Comparison of ENCODE assay signal across 18 cellular contexts in the genomic region with DNA sequence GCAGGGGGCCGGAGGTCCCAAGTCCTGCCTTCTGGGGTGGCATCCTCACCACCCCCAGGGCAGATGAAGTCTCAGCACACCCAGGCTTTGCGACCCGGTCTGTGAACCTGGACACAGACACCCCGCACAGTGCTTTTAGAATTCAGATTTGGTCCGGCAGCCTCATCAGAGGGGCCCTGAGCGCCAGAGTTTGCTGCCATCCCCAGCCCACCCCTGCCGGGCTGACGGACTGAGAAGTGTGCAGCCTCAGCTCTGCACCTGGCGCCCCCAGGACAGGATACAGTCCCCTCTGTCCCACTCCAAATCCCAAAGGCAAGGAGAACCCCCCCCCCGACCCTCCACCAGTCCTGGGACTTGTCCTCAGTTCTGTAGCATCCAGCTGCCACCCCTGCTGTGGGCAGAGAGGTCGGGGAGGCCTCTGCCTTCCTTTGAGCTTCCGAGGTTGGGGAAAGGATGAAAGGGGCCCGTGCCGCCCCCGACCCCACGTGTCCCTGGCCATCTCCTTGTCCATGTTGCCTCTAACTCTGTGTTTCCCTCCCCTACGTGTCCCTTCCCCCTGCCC. TPM values are rescaled to one million over a fixed set of nuclear protein-coding genes. Genes with fewer than 3 reads are reported as not detected.
DNase-seq lines count a peak whose midpoint lies in the region; ATAC-seq, FAIRE-seq and TF ChIP-seq lines count a peak whose summit lies in the region.
"Had no signal": no experiment of that assay in that cellular context is flagged by ENCODE, and none has a peak within 500 bp of the region (broad histone marks: within the 10 kb centered on the region; RNA-seq: fewer than 3 reads in every experiment).

No MANE protein-coding gene starts in this region.

- H3K27ac ChIP-seq in caudate nucleus (ENCODE audit: low read depth, low read length) (peak overlapping the region; percentile 54), spleen (peak overlapping the region; percentile 51 to 88 (median 80))
- H3K27ac ChIP-seq: pancreas, upper lobe of right lung had no signal

- H3K4me1 Mint-ChIP-seq in Caco-2 (ENCODE audit: low read depth, unreplicated experiment) (peaks cover 20% of the 10 kb centered on the region), immature natural killer cell (peaks cover 51 to 54% of the 10 kb centered on the region in 2 donors)

- peaks cover 100% of the 10 kb centered on the region for H3K36me3 Mint-ChIP-seq in Caco-2 (ENCODE audit: insufficient read depth, unreplicated experiment)
- peaks cover 4 to 21% (median 9%) of the 10 kb centered on the region in 3 donors for H3K36me3 Mint-ChIP-seq in immature natural killer cell

- H3K4me3 ChIP-seq in Caco-2 (ENCODE audit: low read depth, low read length) (no peak overlapping the region), spleen (peak overlapping the region in 4 of 8 donors; percentile 9 to 35 (median 18))
- H3K4me3 ChIP-seq: pancreas, PC-9, upper lobe of right lung had no signal

- peaks cover 1% of the 10 kb centered on the region for H3K4me1 ChIP-seq in Caco-2
- H3K4me1 ChIP-seq in spleen: peaks cover 29 to 99% (median 75%) of the 10 kb centered on the region in 6 donors

- no peaks in the 10 kb centered on the region for H3K9me3 Mint-ChIP-seq in Caco-2 (ENCODE audit: unreplicated experiment)
- no peaks in the 10 kb centered on the region for H3K9me3 Mint-ChIP-seq in immature natural killer cell

- H3K36me3 ChIP-seq in Caco-2 (ENCODE audit: control insufficient read depth, insufficient read depth, low read length) (peaks cover 12% of the 10 kb centered on the region), spleen (peaks cover 3 to 100% (median 84%) of the 10 kb centered on the region in 6 donors)

- intact Hi-C loops in Caco-2 (cut with micrococcal nuclease; ENCODE audit: unreplicated experiment) (no loop called here), spleen (cut with DNase I; ENCODE audit: low total_unique reads) (no loop called here)

- H3K27ac Mint-ChIP-seq in Caco-2 (ENCODE audit: unreplicated experiment): peak overlapping the region; percentile 4
- H3K27ac Mint-ChIP-seq in immature natural killer cell: peak overlapping the region in 5 of 6 donors; percentile 93 to 97 (median 96)
- H3K27ac Mint-ChIP-seq: activated CD4-positive, alpha-beta T cell treated with anti-CD3 and anti-CD28 coated beads for 36 hours had no signal

- H3K4me3 Mint-ChIP-seq in Caco-2 (ENCODE audit: unreplicated experiment) (no peak overlapping the region), immature natural killer cell (peak overlapping the region in 4 of 5 donors; percentile 60 to 74 (median 66))
- H3K4me3 Mint-ChIP-seq: activated CD4-positive, alpha-beta T cell treated with anti-CD3 and anti-CD28 coated beads for 36 hours had no signal

- no TSS peak for BruUV-seq in Caco-2 (replicated peaks; lab: Mats Ljungman, UMichigan)

- no peaks in the 10 kb centered on the region for H3K27me3 ChIP-seq in Caco-2 (replicated peaks; ENCODE audit: control insufficient read depth, insufficient read depth, low read length)
- H3K27me3 ChIP-seq in spleen (replicated peaks in 1 of 7): no peaks in the 10 kb centered on the region
- H3K27me3 ChIP-seq: pancreas, upper lobe of right lung had no signal

- TF ChIP-seq CTCF in Caco-2 (IDR thresholded peaks at IDR 0.05; ENCODE audit: insufficient read depth in 1 of 2, low read depth in 1 of 2, low read length in 1 of 2, severe bottlenecking in 1 of 2, unreplicated experiment in 1 of 2) (no peak), spleen (IDR thresholded peaks at IDR 0.05 in 8 of 11, conservative IDR thresholded peaks at IDR 0.05 in 3 of 11) (no peak)

- 82 to 88% (median 84%) methylated on average over 10 to 17 of the region's 17 CpGs for WGBS in spleen, 5 donors

- no peak for TF ChIP-seq POLR2A in spleen (IDR thresholded peaks at IDR 0.05)

- H3K27me3 Mint-ChIP-seq in Caco-2 (ENCODE audit: insufficient read depth, unreplicated experiment) (no peaks in the 10 kb centered on the region), immature natural killer cell (ENCODE audit: low read depth in 3 of 3) (peaks cover 7 to 23% (median 17%) of the 10 kb centered on the region in 3 donors)
- H3K27me3 Mint-ChIP-seq: activated CD4-positive, alpha-beta T cell treated with anti-CD3 and anti-CD28 coated beads for 36 hours had no signal

- H3K9me3 ChIP-seq in Caco-2 (no peaks in the 10 kb centered on the region), spleen (no peaks in the 10 kb centered on the region)
- H3K9me3 ChIP-seq: pancreas, upper lobe of right lung had no signal

- CTCF ChIA-PET in Caco-2 (lab: Charles Lee): interaction anchor here (0.7 kb wide), 1 partner anchor 203 kb away, joined by 4 read pairs; no protein-coding TSS in a partner anchor

- POLR2A ChIA-PET in Caco-2 (lab: Charles Lee): interaction anchor here (0.5 kb wide), 1 partner anchor 41 kb away, joined by 9 read pairs; no protein-coding TSS in a partner anchor

- DNase-seq in Caco-2 (no peak), caudate nucleus (lab: John Stamatoyannopoulos, UW) (no peak), immature natural killer cell (no peak), spleen (peak; percentile 70), glomerular visceral epithelial cell (ENCODE audit: extremely low spot score) (no peak), RCC 7860 (ENCODE audit: low spot score) (no peak), COLO829 (ENCODE audit: low spot score) (no peak)
- DNase-seq: activated CD4-positive, alpha-beta T cell treated with anti-CD3 and anti-CD28 coated beads for 36 hours; activated CD8-positive, alpha-beta memory T cell treated with anti-CD3 and anti-CD28 coated beads, Interleukin-2, amount 50 U/mL, for 48 hours; amniotic stem cell; DMS53; NCI-H1092; PC-9; upper lobe of right lung had no signal

- no peak for ATAC-seq in GM21786 (IDR thresholded peaks at IDR 0.05; ENCODE audit: unreplicated experiment)
- ATAC-seq: activated CD4-positive, alpha-beta T cell treated with anti-CD3 and anti-CD28 coated beads for 36 hours; left colon; pancreas had no signal

- FAIRE-seq in RCC 7860 (lab: Jason Lieb, UNC): no peak
- FAIRE-seq: endometrium, pancreas had no signal

RNA-seq across cellular contexts. Expression of a gene that starts 16.9 kb away (rescaled TPM):
- total RNA-seq in Caco-2 (2022) (8.8 and 11.0 TPM in 2 replicates), spleen (10 to 100 TPM in 5 of 7 donors, 1 to 10 TPM in 2; 9.0 to 25.6 (median 12.6) TPM)
- polyA plus RNA-seq in immature natural killer cell (10 to 100 TPM; 25.7 to 72.8 (median 55.1) TPM), spleen (10 to 100 TPM; 15.2 to 33.3 (median 29.1) TPM)

RNA-seq across cellular contexts. Expression of a gene that starts 45.9 kb away (rescaled TPM):
- not detected in 2 replicates for total RNA-seq in Caco-2 (2022)
- not detected for polyA plus RNA-seq in immature natural killer cell
- total RNA-seq in spleen: 1 to 10 TPM in 1 of 7 donors, not detected in 6; 4.4 TPM
- polyA plus RNA-seq in spleen: 1 to 10 TPM in 2 of 3 donors, under 1 TPM in 1; 0.52 to 7.4 (median 5.1) TPM
- total RNA-seq: activated CD4-positive, alpha-beta T cell treated with anti-CD3 and anti-CD28 coated beads for 36 hours; left colon; pancreas; upper lobe of right lung had no signal
- polyA plus RNA-seq: pancreas had no signal
